Comparison of ENCODE assay signal across 8 cellular contexts in genomic region chr1:23557471-23558124, GRCh38. TPM values are rescaled to one million over a fixed set of nuclear protein-coding genes. Genes with fewer than 3 reads are reported as not detected.
DNase-seq lines count a peak whose midpoint lies in the region; ATAC-seq, FAIRE-seq and TF ChIP-seq lines count a peak whose summit lies in the region.

No MANE protein-coding gene starts in this region.

- ATAC-seq in pancreas (no peak), GM19351 (IDR thresholded peaks at IDR 0.05; ENCODE audit: unreplicated experiment) (no peak), GM18511 (IDR thresholded peaks at IDR 0.05; ENCODE audit: unreplicated experiment) (no peak), HG03039 (IDR thresholded peaks at IDR 0.05; ENCODE audit: unreplicated experiment) (no peak)

- POLR2A ChIA-PET in RWPE1 (lab: Yijun Ruan, JAX; ENCODE audit: low non-redundant PET), result interaction anchor here (1.0 to 2.5 kb wide), 2 partner anchors 62 to 77 kb away, joined by 3 to 7 read pairs; no protein-coding TSS in a partner anchor

- intact Hi-C loops in pancreas (cut with DNase I), result no loop called here

- DNase-seq in DMS53 treated with DMSO at 0.1 percent for 48 hours (lab: John Stamatoyannopoulos, UW; ENCODE audit: unreplicated experiment) (peak; percentile 37), RWPE1 (ENCODE audit: low spot score) (no peak), epithelial cell of esophagus (ENCODE audit: low read depth) (peak; percentile 29), pancreas (no peak), islet precursor cell (no peak)

- H3K9me3 ChIP-seq in pancreas, result no peaks in the 10 kb centered on the region

- FAIRE-seq in pancreas (lab: Jason Lieb, UNC), result no peak

- H3K4me1 ChIP-seq in pancreas, result peaks cover 16 to 45% (median 24%) of the 10 kb centered on the region in 3 donors

- 34 to 43% methylated on average over 8 of the region's 8 CpGs for WGBS in pancreas, 2 donors

- TF ChIP-seq CTCF in RWPE1 (conservative IDR thresholded peaks at IDR 0.05; ENCODE audit: low read depth) (no peak), epithelial cell of esophagus (IDR thresholded peaks at IDR 0.05; ENCODE audit: insufficient read depth, low read depth, low read length, missing control alignments) (no peak), pancreas (IDR thresholded peaks at IDR 0.05) (no peak)

- H3K36me3 ChIP-seq in pancreas, result no peaks in the 10 kb centered on the region

- no peaks in the 10 kb centered on the region for H3K27me3 ChIP-seq in pancreas

- H3K27ac ChIP-seq in RWPE1 (peak overlapping the region; percentile 96), pancreas (peak overlapping the region; percentile 74 to 93 (median 90))

- peak overlapping the region; percentile 100 for H3K4me3 ChIP-seq in epithelial cell of esophagus (ENCODE audit: low read length)
- peak overlapping the region in 3 of 4 donors; percentile 31 to 76 (median 75) for H3K4me3 ChIP-seq in pancreas

- CTCF ChIA-PET in RWPE1 (lab: Yijun Ruan, JAX), result interaction anchor here (1.9 to 2.8 kb wide), 2 partner anchors 77 to 80 kb away, joined by 11 to 12 read pairs; no protein-coding TSS in a partner anchor

RNA-seq across cellular contexts. Expression of gene ID3, which starts 1.7 kb away (rescaled TPM):
- total RNA-seq in pancreas, result 10 to 100 TPM; 16.6 to 54.0 (median 31.2) TPM
- 10 to 100 TPM; 40.1 to 51.9 TPM for polyA plus RNA-seq in pancreas

RNA-seq across cellular contexts. Expression of gene E2F2, which starts 26.6 kb away (rescaled TPM):
- total RNA-seq in pancreas, result under 1 TPM in 4 of 6 donors, not detected in 2; 0.14 to 0.40 (median 0.20) TPM
- under 1 TPM; 0.04 to 0.05 TPM for polyA plus RNA-seq in pancreas

Comparison
In these comparisons a context has a peak if more than half of its experiments do, and no peak if none do; other contexts are left out.
1. DNase-seq: peak in DMS53 treated with DMSO at 0.1 percent for 48 hours (single experiment) and epithelial cell of esophagus (single experiment); none in RWPE1 (single experiment), pancreas (0 of 6) and islet precursor cell (single experiment).